Comparison of ENCODE assay signal across 12 cellular contexts in the genomic region with DNA sequence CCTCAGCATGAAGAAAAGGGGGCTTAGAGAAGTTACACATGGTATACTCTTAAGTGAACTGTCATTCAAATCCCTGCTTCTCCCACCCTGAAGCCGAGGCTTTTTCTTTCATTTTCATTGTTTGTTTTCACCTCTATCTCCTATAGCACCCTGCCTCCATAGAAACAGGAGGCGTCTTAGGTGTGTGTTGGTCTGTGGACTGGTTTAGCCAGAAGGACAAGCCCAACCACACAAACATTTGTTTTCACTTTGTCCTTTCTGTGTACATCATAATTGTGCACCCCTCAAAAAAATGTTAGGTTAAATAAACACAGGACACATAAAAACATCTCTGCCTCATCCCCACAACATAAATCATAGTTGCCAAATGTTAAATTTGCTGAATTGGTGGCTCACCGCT.
DNase-seq lines count a peak whose midpoint lies in the region; ATAC-seq, FAIRE-seq and TF ChIP-seq lines count a peak whose summit lies in the region.
"Had no signal": no experiment of that assay in that cellular context is flagged by ENCODE, and none has a peak within 500 bp of the region (broad histone marks: within the 10 kb centered on the region; RNA-seq: fewer than 3 reads in every experiment).

No MANE protein-coding gene starts in this region.

- no peaks in the 10 kb centered on the region for H3K36me3 Mint-ChIP-seq in activated naive CD4-positive, alpha-beta T cell treated with anti-CD3 and anti-CD28 coated beads, Interleukin-2, amount 10 ng/mL, durations not matched to agents 7 days and 5 days
- H3K36me3 Mint-ChIP-seq: T-cell had no signal

- H3K27me3 Mint-ChIP-seq in activated naive CD4-positive, alpha-beta T cell treated with anti-CD3 and anti-CD28 coated beads, Interleukin-2, amount 10 ng/mL, durations not matched to agents 7 days and 5 days = peaks cover 4% of the 10 kb centered on the region

- H3K36me3 ChIP-seq in mucosa of descending colon (ENCODE audit: low read depth) = no peaks in the 10 kb centered on the region

- no peak for TF ChIP-seq CTCF in mucosa of descending colon (IDR thresholded peaks at IDR 0.05)

- H3K4me3 Mint-ChIP-seq in activated naive CD4-positive, alpha-beta T cell treated with anti-CD3 and anti-CD28 coated beads, Interleukin-2, amount 10 ng/mL, durations not matched to agents 7 days and 5 days = no peak overlapping the region
- H3K4me3 Mint-ChIP-seq: activated T-cell treated with anti-CD3 and anti-CD28 coated beads, Interleukin-2, amount 50 U/mL, for 72 hours; endodermal cell; T-cell had no signal

- no peak overlapping the region for H3K27ac Mint-ChIP-seq in activated naive CD4-positive, alpha-beta T cell treated with anti-CD3 and anti-CD28 coated beads, Interleukin-2, amount 10 ng/mL, durations not matched to agents 7 days and 5 days
- H3K27ac Mint-ChIP-seq: activated T-cell treated with anti-CD3 and anti-CD28 coated beads, Interleukin-2, amount 50 U/mL, for 72 hours; endodermal cell; T-cell had no signal

- H3K4me1 ChIP-seq in mucosa of descending colon (ENCODE audit: low read depth) = no peaks in the 10 kb centered on the region

- peak; percentile 29 for DNase-seq in EL
- DNase-seq in SW480 (ENCODE audit: low spot score) = peak; percentile 62
- peak in 1 of 3 donors; percentile 17 for DNase-seq in mucosa of descending colon
- DNase-seq in activated CD4-positive, alpha-beta T cell treated with anti-CD3 and anti-CD28 coated beads for 48 hours = no peak
- no peak for DNase-seq in HTR-8/SVneo (ENCODE audit: insufficient read length, low spot score)
- DNase-seq in activated naive CD4-positive, alpha-beta T cell treated with anti-CD3 and anti-CD28 coated beads, Interleukin-2, amount 10 ng/mL, durations not matched to agents 7 days and 5 days = no peak
- DNase-seq: activated T-cell treated with anti-CD3 and anti-CD28 coated beads, Interleukin-2, amount 50 U/mL, for 72 hours; endodermal cell; HCEC 1CT; T-cell had no signal

- intact Hi-C loops in mucosa of descending colon (cut with DNase I, micrococcal nuclease) = no loop called here

- peak; percentile 87 for ATAC-seq in HG02973 (IDR thresholded peaks at IDR 0.05; ENCODE audit: unreplicated experiment)
- peak; percentile 84 for ATAC-seq in mucosa of descending colon
- no peak for ATAC-seq in GM19467 (IDR thresholded peaks at IDR 0.05; ENCODE audit: unreplicated experiment)
- ATAC-seq: activated T-cell treated with anti-CD3 and anti-CD28 coated beads, Interleukin-2, amount 50 U/mL, for 72 hours; T-cell had no signal

- no peak overlapping the region for H3K4me3 ChIP-seq in mucosa of descending colon

- CTCF ChIA-PET in activated naive CD4-positive, alpha-beta T cell treated with anti-CD3 and anti-CD28 coated beads, Interleukin-2, amount 10 ng/mL, durations not matched to agents 7 days and 5 days (lab: Charles Lee) = no interaction called here

- no peaks in the 10 kb centered on the region for H3K9me3 Mint-ChIP-seq in activated naive CD4-positive, alpha-beta T cell treated with anti-CD3 and anti-CD28 coated beads, Interleukin-2, amount 10 ng/mL, durations not matched to agents 7 days and 5 days
- H3K9me3 Mint-ChIP-seq: activated T-cell treated with anti-CD3 and anti-CD28 coated beads, Interleukin-2, amount 50 U/mL, for 72 hours; endodermal cell had no signal

- no peaks in the 10 kb centered on the region for H3K9me3 ChIP-seq in mucosa of descending colon

- no peaks in the 10 kb centered on the region for H3K4me1 Mint-ChIP-seq in activated naive CD4-positive, alpha-beta T cell treated with anti-CD3 and anti-CD28 coated beads, Interleukin-2, amount 10 ng/mL, durations not matched to agents 7 days and 5 days
- H3K4me1 Mint-ChIP-seq: endodermal cell, T-cell had no signal

- FAIRE-seq in HTR-8/SVneo (lab: Jason Lieb, UNC) = no peak

Comparison
In these comparisons a context has a peak if more than half of its experiments do, and no peak if none do; other contexts are left out.
1. DNase-seq: peak in EL (single experiment) and SW480 (single experiment); none in activated CD4-positive, alpha-beta T cell treated with anti-CD3 and anti-CD28 coated beads for 48 hours (single experiment), HTR-8/SVneo (single experiment) and activated naive CD4-positive, alpha-beta T cell treated with anti-CD3 and anti-CD28 coated beads, Interleukin-2, amount 10 ng/mL, durations not matched to agents 7 days and 5 days (single experiment).